ENCODE assay signal across 8 cellular contexts in genomic region chr4:128287871-128288688, GRCh38. TPM values are rescaled to one million over a fixed set of nuclear protein-coding genes. Genes with fewer than 3 reads are reported as not detected.
DNase-seq lines count a peak whose midpoint lies in the region; ATAC-seq, FAIRE-seq and TF ChIP-seq lines count a peak whose summit lies in the region.

No MANE protein-coding gene starts in this region.

- H3K27me3 ChIP-seq in right atrium auricular region (no peaks in the 10 kb centered on the region), psoas muscle (ENCODE audit: insufficient read depth in 3 of 3, low read length in 2 of 3) (no peaks in the 10 kb centered on the region)

- H3K9me3 ChIP-seq in right atrium auricular region (no peaks in the 10 kb centered on the region), psoas muscle (no peaks in the 10 kb centered on the region)

- peak overlapping the region; percentile 92 to 96 for H3K4me3 ChIP-seq in right atrium auricular region
- peak overlapping the region; percentile 87 for H3K4me3 ChIP-seq in psoas muscle

- H3K4me1 ChIP-seq in right atrium auricular region (peaks cover 0 to 29% of the 10 kb centered on the region in 2 donors), psoas muscle (peaks cover 28% of the 10 kb centered on the region)

- peak; percentile 93 for FAIRE-seq in urothelium cell line (lab: Jason Lieb, UNC)

- 0% methylated on average over 62 to 86 of the region's 86 CpGs for WGBS in psoas muscle, 3 donors

- intact Hi-C loops in psoas muscle (cut with DNase I): loop anchor here in 1 of 2 donors (5.0 to 10.0 kb wide), 4 partner anchors 104 to 804 kb away; partner anchors contain the start of gene SCLT1

- TF ChIP-seq CTCF in right atrium auricular region (IDR thresholded peaks at IDR 0.05): peak in 1 of 2 donors; percentile 34
- TF ChIP-seq CTCF in psoas muscle (IDR thresholded peaks at IDR 0.05): peak; percentile 25

- peak; percentile 96 to 97 for DNase-seq in NCI-H187 (lab: John Stamatoyannopoulos, UW)
- DNase-seq in T-helper 2 cell: peak; percentile 98 to 100 (median 99)
- DNase-seq in anterior cingulate cortex (lab: John Stamatoyannopoulos, UW): peak; percentile 91 to 100 (median 98)
- peak; percentile 99 for DNase-seq in right atrium auricular region (ENCODE audit: low spot score)
- DNase-seq in psoas muscle: peak; percentile 99 to 100
- peak; percentile 97 for DNase-seq in urothelium cell line (ENCODE audit: low spot score)

- H3K27ac ChIP-seq in right atrium auricular region: peak overlapping the region; percentile 97
- peak overlapping the region; percentile 95 for H3K27ac ChIP-seq in psoas muscle

- ATAC-seq in GM18502 (IDR thresholded peaks at IDR 0.05; ENCODE audit: poor library complexity, unreplicated experiment) (peak; percentile 81), HG02943 (IDR thresholded peaks at IDR 0.05; ENCODE audit: low read depth, unreplicated experiment) (peak; percentile 78), psoas muscle (peak; percentile 91 to 94 (median 92))

- H3K36me3 ChIP-seq in right atrium auricular region: no peaks in the 10 kb centered on the region
- H3K36me3 ChIP-seq in psoas muscle (ENCODE audit: insufficient read depth in 1 of 2, low read depth in 1 of 2): no peaks in the 10 kb centered on the region

RNA-seq across cellular contexts. Expression of gene PGRMC2, which starts 0.5 kb away (rescaled TPM):
- total RNA-seq in right atrium auricular region (10 to 100 TPM; 21.2 to 36.3 TPM), psoas muscle (10 to 100 TPM; 27.7 to 43.2 (median 34.8) TPM)
- polyA plus RNA-seq in psoas muscle: 10 to 100 TPM; 21.9 to 42.9 (median 25.7) TPM

Comparison
In these comparisons a context has a peak if more than half of its experiments do, and no peak if none do; other contexts are left out.
1. Peak in every context shown above with its lines: DNase-seq, ATAC-seq, H3K4me3 ChIP-seq and H3K27ac ChIP-seq.